ENCODE assay signal across 10 cellular contexts in the genomic region with DNA sequence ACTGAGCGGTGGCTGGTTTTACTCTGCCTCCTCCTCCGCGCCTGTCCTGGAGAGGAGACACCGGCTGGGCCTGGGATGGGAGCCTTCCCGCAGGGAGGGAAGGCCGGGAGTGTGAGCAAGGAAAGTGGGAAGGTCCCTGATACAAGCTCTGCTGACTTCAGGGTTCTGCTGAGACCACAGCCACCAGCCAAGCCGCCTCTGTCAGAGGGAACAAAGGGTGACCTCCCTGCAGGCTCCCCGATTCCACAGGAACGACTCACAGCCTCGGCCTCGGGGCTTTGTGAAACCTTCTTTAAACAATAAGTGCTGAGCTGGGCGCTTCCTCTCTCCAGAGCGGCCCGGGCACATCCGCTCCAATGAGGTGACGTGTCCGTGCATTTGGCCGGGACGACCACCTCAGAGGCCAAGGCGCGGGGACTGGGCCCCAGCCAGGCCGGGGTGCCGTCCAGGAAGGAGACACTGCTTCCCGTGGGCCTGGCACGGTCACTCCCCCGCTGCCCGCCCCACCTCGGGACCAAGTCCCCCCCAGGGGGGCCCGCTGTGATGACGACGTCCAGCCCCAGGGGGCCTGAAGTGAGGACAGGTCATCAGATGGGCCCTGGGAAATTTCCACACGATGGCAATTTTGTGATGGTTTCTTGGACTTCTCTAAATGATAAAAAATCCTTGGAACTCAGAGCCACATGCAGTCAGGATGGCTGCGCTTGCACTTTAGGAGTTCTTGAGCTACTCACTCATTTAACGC. TPM values are rescaled to one million over a fixed set of nuclear protein-coding genes. Genes with fewer than 3 reads are reported as not detected.
DNase-seq lines count a peak whose midpoint lies in the region; ATAC-seq and TF ChIP-seq lines count a peak whose summit lies in the region.
"Had no signal": no experiment of that assay in that cellular context is flagged by ENCODE, and none has a peak within 500 bp of the region (broad histone marks: within the 10 kb centered on the region; RNA-seq: fewer than 3 reads in every experiment).

No MANE protein-coding gene starts in this region.

- H3K4me1 ChIP-seq in SJCRH30 (peaks cover 35% of the 10 kb centered on the region), neural progenitor cell (peaks cover 21% of the 10 kb centered on the region)

- no peak overlapping the region for H3K4me3 Mint-ChIP-seq in neural progenitor cell
- H3K4me3 Mint-ChIP-seq: activated naive CD4-positive, alpha-beta T cell treated with anti-CD3 and anti-CD28 coated beads, Interleukin-2, amount 50 U/mL, for 24 hours had no signal

- H3K9me3 Mint-ChIP-seq in neural progenitor cell = peaks cover 2% of the 10 kb centered on the region
- H3K9me3 Mint-ChIP-seq: activated naive CD4-positive, alpha-beta T cell treated with anti-CD3 and anti-CD28 coated beads, Interleukin-2, amount 50 U/mL, for 24 hours had no signal

- no peak overlapping the region for H3K4me2 ChIP-seq in neural progenitor cell

- peaks cover 24% of the 10 kb centered on the region for H3K27me3 Mint-ChIP-seq in neural progenitor cell (ENCODE audit: insufficient read depth, low read depth)
- H3K27me3 Mint-ChIP-seq: activated naive CD4-positive, alpha-beta T cell treated with anti-CD3 and anti-CD28 coated beads, Interleukin-2, amount 50 U/mL, for 24 hours had no signal

- H3K4me3 ChIP-seq in AG04450 (ENCODE audit: low read depth, low read length) = peak overlapping the region; percentile 23
- peak overlapping the region; percentile 33 for H3K4me3 ChIP-seq in SJCRH30
- H3K4me3 ChIP-seq in neural progenitor cell = no peak overlapping the region

- POLR2A ChIA-PET in AG04450 (lab: Yijun Ruan, JAX) = interaction anchor here (1.2 to 1.8 kb wide), 3 partner anchors 13 to 39 kb away, joined by 4 to 9 read pairs (median 5); no protein-coding TSS in a partner anchor

- peaks cover 43% of the 10 kb centered on the region for H3K4me1 Mint-ChIP-seq in neural progenitor cell

- peak overlapping the region; percentile 92 for H3K27ac ChIP-seq in AG04450 (ENCODE audit: low read depth, low read length)
- peak overlapping the region; percentile 97 for H3K27ac ChIP-seq in SJCRH30
- no peak overlapping the region for H3K27ac ChIP-seq in neural progenitor cell

- H3F3A ChIP-seq in neural progenitor cell (ENCODE audit: low read depth) = peaks cover 24% of the 10 kb centered on the region

- CTCF ChIA-PET in AG04450 (lab: Charles Lee) = interaction anchor here (1.3 to 2.4 kb wide), 3 partner anchors 9 to 130 kb away, joined by 3 to 13 read pairs (median 4); no protein-coding TSS in a partner anchor

- no peaks in the 10 kb centered on the region for H4K20me1 ChIP-seq in neural progenitor cell (ENCODE audit: low read depth)

- no peaks in the 10 kb centered on the region for H3K36me3 Mint-ChIP-seq in neural progenitor cell
- H3K36me3 Mint-ChIP-seq: activated naive CD4-positive, alpha-beta T cell treated with anti-CD3 and anti-CD28 coated beads, Interleukin-2, amount 50 U/mL, for 24 hours had no signal

- peaks cover 4% of the 10 kb centered on the region; the same call in 1 of the 2 replicates for H3K9me3 ChIP-seq in AG04450 (ENCODE audit: control insufficient read depth, insufficient read depth, low read length)
- H3K9me3 ChIP-seq in SJCRH30 (replicated peaks) = no peaks in the 10 kb centered on the region; the same call in 1 of the 2 replicates
- no peaks in the 10 kb centered on the region for H3K9me3 ChIP-seq in neural progenitor cell (ENCODE audit: low read depth)

- in situ Hi-C loops in G401 (cut with HindIII; ENCODE audit: low sequenced_read_pairs) = no loop called here

- H2AFZ ChIP-seq in neural progenitor cell (replicated peaks) = peak overlapping the region; percentile 67

- no peak for ATAC-seq in activated CD4-positive, CD25-positive, alpha-beta regulatory T cell treated with anti-CD3 and anti-CD28 coated beads, Interleukin-2, amount 50 U/mL, for 24 hours
- ATAC-seq in GM21526 (IDR thresholded peaks at IDR 0.05; ENCODE audit: low FRiP score, unreplicated experiment) = no peak

- TF ChIP-seq CTCF in AG04450 (IDR thresholded peaks at IDR 0.05; ENCODE audit: low read depth, low read length) = no peak
- no peak for TF ChIP-seq CTCF in neural progenitor cell (IDR thresholded peaks at IDR 0.05)

- peak overlapping the region; percentile 33 for H3K27ac Mint-ChIP-seq in neural progenitor cell
- H3K27ac Mint-ChIP-seq: activated naive CD4-positive, alpha-beta T cell treated with anti-CD3 and anti-CD28 coated beads, Interleukin-2, amount 50 U/mL, for 24 hours had no signal

- H3K27me3 ChIP-seq in AG04450 (ENCODE audit: control insufficient read depth, insufficient read depth, low read length) (no peaks in the 10 kb centered on the region), SJCRH30 (no peaks in the 10 kb centered on the region), neural progenitor cell (no peaks in the 10 kb centered on the region)

- H3K79me2 ChIP-seq in neural progenitor cell (ENCODE audit: low read depth) = no peaks in the 10 kb centered on the region

- DNase-seq in AG04450 (ENCODE audit: low read depth, low spot score) = peak; percentile 68
- DNase-seq in SJCRH30 = peak; percentile 72 to 75
- peak; percentile 32 for DNase-seq in fibroblast of the conjunctiva (ENCODE audit: low read depth)
- DNase-seq in neural progenitor cell (ENCODE audit: low spot score) = peak; percentile 40
- no peak for DNase-seq in G401 (ENCODE audit: low spot score)
- DNase-seq in NCI-H1092 (lab: John Stamatoyannopoulos, UW) = no peak
- DNase-seq: SIG-M5 had no signal

- H3K9ac ChIP-seq in neural progenitor cell = no peak overlapping the region

- H3K36me3 ChIP-seq in SJCRH30 (no peaks in the 10 kb centered on the region), neural progenitor cell (no peaks in the 10 kb centered on the region)

RNA-seq across cellular contexts. Expression of a gene that starts 11.8 kb away (rescaled TPM):
- polyA plus RNA-seq in AG04450 (2011; rRNA removed) = 0.31 and 0.41 TPM in 2 replicates
- not detected in 2 replicates for polyA minus RNA-seq in AG04450 (2011; rRNA and poly(A)+ RNA removed)
- 0.04 and 0.41 TPM in 2 replicates for total RNA-seq in SJCRH30 (2014; rRNA removed; shearing (Covaris generic))
- total RNA-seq in neural progenitor cell (ENCODE audit: low replicate concordance) = 0.43 TPM in 1 of 2 replicates, not detected in the other
- 0.37 and 0.51 TPM in 2 replicates for total RNA-seq in G401 (2014; rRNA removed; shearing (Covaris generic))

Comparison
In these comparisons a context has a peak if more than half of its experiments do, and no peak if none do; other contexts are left out.
1. DNase-seq: peak in AG04450 (single experiment), SJCRH30 (2 of 2), fibroblast of the conjunctiva (single experiment) and neural progenitor cell (single experiment); none in G401 (single experiment) and NCI-H1092 (single experiment).